In the genomic region with DNA sequence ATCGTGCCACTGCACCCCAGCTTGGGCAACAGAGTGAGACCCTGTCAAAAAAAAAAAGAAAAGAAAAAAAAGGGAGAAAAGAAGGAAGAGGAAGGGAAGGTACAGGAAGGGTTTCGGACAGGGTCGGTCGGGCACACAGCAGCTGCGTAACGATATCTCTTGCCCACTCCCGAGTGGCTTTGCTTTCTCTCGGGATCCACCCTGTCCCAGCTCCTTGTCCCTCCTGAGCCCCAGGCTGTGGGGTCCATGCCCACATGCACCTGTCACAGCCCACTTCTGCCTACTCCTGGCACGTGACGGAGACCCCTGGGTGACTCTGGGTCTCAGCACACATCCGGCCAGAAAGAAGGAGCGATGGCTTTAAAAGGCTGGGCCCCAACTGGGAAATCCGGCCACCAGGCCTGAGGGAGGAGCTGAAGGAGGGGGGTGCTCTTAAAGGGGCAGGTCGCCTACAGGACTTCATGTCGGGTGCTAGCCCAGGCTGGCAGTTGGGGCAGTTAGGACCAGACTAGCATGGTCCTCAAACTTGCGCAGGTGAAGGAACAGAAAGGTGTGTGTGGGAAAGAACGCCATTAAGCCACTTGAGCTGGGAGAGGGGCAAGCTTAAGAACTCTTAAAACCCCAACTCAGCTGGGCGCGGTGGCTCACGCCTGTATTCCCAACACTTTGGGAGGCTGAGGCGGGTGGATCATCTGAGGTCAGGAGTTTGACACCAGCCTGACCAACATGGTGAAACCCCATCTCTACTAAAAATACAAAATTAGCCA, we compare ENCODE assay signal across 1 cellular context.
TF ChIP-seq lines count a peak whose summit lies in the region.

A gene with protein sequence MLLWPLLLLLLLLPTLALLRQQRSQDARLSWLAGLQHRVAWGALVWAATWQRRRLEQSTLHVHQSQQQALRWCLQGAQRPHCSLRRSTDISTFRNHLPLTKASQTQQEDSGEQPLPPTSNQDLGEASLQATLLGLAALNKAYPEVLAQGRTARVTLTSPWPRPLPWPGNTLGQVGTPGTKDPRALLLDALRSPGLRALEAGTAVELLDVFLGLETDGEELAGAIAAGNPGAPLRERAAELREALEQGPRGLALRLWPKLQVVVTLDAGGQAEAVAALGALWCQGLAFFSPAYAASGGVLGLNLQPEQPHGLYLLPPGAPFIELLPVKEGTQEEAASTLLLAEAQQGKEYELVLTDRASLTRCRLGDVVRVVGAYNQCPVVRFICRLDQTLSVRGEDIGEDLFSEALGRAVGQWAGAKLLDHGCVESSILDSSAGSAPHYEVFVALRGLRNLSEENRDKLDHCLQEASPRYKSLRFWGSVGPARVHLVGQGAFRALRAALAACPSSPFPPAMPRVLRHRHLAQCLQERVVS (minus strand): TSS at position 362 of the 767 bp plus-strand sequence. CDS start 913 bp downstream, outside the sequence.

TF ChIP-seq in K562, 482 proteins besides CTCF, POLR2A, EP300 and RAD21 (continued from another document and continues in another):
- TF ChIP-seq KDM5B (IDR thresholded peaks at IDR 0.05; ENCODE audit: insufficient replicate concordance, low read depth, low read length), result peak; percentile 70
- no peak for TF ChIP-seq GATA2 (CRISPR knock-in tag; IDR thresholded peaks at IDR 0.05)
- TF ChIP-seq MAFG (tag; conservative IDR thresholded peaks at IDR 0.05), result no peak
- TF ChIP-seq NRF1 (conservative IDR thresholded peaks at IDR 0.05 in 1 of 2, IDR thresholded peaks at IDR 0.05 in 1 of 2), result peak in 1 of 2 experiments; percentile 37; a peak in 2 of 4 replicates
- no peak for TF ChIP-seq AFF4 (CRISPR knock-in tag; IDR thresholded peaks at IDR 0.05)
- no peak for TF ChIP-seq KAT8 (IDR thresholded peaks at IDR 0.05; ENCODE audit: low read depth)
- TF ChIP-seq CXXC5 (CRISPR knock-in tag; IDR thresholded peaks at IDR 0.05), result peak; percentile 11; the same call in 1 of the 2 replicates
- no peak for TF ChIP-seq ZNF408 (CRISPR knock-in tag; IDR thresholded peaks at IDR 0.05; ENCODE audit: low read depth)
- TF ChIP-seq, protein P1, sequence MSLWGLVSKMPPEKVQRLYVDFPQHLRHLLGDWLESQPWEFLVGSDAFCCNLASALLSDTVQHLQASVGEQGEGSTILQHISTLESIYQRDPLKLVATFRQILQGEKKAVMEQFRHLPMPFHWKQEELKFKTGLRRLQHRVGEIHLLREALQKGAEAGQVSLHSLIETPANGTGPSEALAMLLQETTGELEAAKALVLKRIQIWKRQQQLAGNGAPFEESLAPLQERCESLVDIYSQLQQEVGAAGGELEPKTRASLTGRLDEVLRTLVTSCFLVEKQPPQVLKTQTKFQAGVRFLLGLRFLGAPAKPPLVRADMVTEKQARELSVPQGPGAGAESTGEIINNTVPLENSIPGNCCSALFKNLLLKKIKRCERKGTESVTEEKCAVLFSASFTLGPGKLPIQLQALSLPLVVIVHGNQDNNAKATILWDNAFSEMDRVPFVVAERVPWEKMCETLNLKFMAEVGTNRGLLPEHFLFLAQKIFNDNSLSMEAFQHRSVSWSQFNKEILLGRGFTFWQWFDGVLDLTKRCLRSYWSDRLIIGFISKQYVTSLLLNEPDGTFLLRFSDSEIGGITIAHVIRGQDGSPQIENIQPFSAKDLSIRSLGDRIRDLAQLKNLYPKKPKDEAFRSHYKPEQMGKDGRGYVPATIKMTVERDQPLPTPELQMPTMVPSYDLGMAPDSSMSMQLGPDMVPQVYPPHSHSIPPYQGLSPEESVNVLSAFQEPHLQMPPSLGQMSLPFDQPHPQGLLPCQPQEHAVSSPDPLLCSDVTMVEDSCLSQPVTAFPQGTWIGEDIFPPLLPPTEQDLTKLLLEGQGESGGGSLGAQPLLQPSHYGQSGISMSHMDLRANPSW (CRISPR knock-in tag; IDR thresholded peaks at IDR 0.05), result no peak
- 0 out of 2 replicates have a peak, but pooled peaks have one; percentile 35 for TF ChIP-seq ZEB2 (IDR thresholded peaks at IDR 0.05)
- peak; percentile 10; the same call in 1 of the 2 replicates for TF ChIP-seq SMARCC2 (IDR thresholded peaks at IDR 0.05; ENCODE audit: low read depth)
- TF ChIP-seq ETV1 (tag; conservative IDR thresholded peaks at IDR 0.05; ENCODE audit: low read depth), result peak; percentile 91
- no peak for TF ChIP-seq ZBTB1 (CRISPR knock-in tag; IDR thresholded peaks at IDR 0.05; ENCODE audit: borderline replicate concordance, low read depth)
- TF ChIP-seq SRF (CRISPR knock-in tag; IDR thresholded peaks at IDR 0.05), result peak in 1 of 2 experiments; percentile 54; a peak in 1 of 4 replicates
- peak; percentile 54; the same call in 1 of the 2 replicates for TF ChIP-seq NCOA1 (IDR thresholded peaks at IDR 0.05; ENCODE audit: low read depth)
- TF ChIP-seq KLF6 (CRISPR knock-in tag; IDR thresholded peaks at IDR 0.05; ENCODE audit: borderline replicate concordance), result no peak
- peak; percentile 74; the same call in 1 of the 2 replicates for TF ChIP-seq EP400 (IDR thresholded peaks at IDR 0.05)
- TF ChIP-seq MLLT1 (IDR thresholded peaks at IDR 0.05), result peak in 1 of 2 experiments; percentile 50; a peak in 1 of 4 replicates
- TF ChIP-seq MBD1 (CRISPR knock-in tag; IDR thresholded peaks at IDR 0.05), result no peak
- TF ChIP-seq, protein P2, sequence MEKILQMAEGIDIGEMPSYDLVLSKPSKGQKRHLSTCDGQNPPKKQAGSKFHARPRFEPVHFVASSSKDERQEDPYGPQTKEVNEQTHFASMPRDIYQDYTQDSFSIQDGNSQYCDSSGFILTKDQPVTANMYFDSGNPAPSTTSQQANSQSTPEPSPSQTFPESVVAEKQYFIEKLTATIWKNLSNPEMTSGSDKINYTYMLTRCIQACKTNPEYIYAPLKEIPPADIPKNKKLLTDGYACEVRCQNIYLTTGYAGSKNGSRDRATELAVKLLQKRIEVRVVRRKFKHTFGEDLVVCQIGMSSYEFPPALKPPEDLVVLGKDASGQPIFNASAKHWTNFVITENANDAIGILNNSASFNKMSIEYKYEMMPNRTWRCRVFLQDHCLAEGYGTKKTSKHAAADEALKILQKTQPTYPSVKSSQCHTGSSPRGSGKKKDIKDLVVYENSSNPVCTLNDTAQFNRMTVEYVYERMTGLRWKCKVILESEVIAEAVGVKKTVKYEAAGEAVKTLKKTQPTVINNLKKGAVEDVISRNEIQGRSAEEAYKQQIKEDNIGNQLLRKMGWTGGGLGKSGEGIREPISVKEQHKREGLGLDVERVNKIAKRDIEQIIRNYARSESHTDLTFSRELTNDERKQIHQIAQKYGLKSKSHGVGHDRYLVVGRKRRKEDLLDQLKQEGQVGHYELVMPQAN (IDR thresholded peaks at IDR 0.05; ENCODE audit: borderline replicate concordance), result peak; percentile 70; the same call in 1 of the 2 replicates
- TF ChIP-seq ZFP1 (CRISPR knock-in tag; IDR thresholded peaks at IDR 0.05), result no peak
- TF ChIP-seq, protein P3, sequence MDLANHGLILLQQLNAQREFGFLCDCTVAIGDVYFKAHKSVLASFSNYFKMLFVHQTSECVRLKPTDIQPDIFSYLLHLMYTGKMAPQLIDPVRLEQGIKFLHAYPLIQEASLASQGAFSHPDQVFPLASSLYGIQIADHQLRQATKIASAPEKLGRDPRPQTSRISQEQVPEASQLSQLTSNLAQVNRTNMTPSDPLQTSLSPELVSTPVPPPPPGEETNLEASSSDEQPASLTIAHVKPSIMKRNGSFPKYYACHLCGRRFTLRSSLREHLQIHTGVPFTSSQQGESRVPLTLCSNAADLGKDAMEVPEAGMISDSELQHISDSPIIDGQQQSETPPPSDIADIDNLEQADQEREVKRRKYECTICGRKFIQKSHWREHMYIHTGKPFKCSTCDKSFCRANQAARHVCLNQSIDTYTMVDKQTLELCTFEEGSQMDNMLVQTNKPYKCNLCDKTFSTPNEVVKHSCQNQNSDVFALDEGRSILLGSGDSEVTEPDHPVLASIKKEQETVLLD (IDR thresholded peaks at IDR 0.05), result peak; percentile 45; the same call in 1 of the 2 replicates
- no peak for TF ChIP-seq CREB1 (IDR thresholded peaks at IDR 0.05)
- TF ChIP-seq CREB1 (CRISPR knock-in tag; IDR thresholded peaks at IDR 0.05), result no peak
- TF ChIP-seq MAFK (IDR thresholded peaks at IDR 0.05; ENCODE audit: low read length), result no peak
- no peak for TF ChIP-seq LEF1 (IDR thresholded peaks at IDR 0.05)
- no peak for TF ChIP-seq DEAF1 (CRISPR knock-in tag; IDR thresholded peaks at IDR 0.05)
- TF ChIP-seq, protein P4, sequence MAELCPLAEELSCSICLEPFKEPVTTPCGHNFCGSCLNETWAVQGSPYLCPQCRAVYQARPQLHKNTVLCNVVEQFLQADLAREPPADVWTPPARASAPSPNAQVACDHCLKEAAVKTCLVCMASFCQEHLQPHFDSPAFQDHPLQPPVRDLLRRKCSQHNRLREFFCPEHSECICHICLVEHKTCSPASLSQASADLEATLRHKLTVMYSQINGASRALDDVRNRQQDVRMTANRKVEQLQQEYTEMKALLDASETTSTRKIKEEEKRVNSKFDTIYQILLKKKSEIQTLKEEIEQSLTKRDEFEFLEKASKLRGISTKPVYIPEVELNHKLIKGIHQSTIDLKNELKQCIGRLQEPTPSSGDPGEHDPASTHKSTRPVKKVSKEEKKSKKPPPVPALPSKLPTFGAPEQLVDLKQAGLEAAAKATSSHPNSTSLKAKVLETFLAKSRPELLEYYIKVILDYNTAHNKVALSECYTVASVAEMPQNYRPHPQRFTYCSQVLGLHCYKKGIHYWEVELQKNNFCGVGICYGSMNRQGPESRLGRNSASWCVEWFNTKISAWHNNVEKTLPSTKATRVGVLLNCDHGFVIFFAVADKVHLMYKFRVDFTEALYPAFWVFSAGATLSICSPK (IDR thresholded peaks at IDR 0.05; ENCODE audit: borderline replicate concordance), result 0 out of 2 replicates have a peak, but pooled peaks have one; percentile 52
- TF ChIP-seq, protein P5, sequence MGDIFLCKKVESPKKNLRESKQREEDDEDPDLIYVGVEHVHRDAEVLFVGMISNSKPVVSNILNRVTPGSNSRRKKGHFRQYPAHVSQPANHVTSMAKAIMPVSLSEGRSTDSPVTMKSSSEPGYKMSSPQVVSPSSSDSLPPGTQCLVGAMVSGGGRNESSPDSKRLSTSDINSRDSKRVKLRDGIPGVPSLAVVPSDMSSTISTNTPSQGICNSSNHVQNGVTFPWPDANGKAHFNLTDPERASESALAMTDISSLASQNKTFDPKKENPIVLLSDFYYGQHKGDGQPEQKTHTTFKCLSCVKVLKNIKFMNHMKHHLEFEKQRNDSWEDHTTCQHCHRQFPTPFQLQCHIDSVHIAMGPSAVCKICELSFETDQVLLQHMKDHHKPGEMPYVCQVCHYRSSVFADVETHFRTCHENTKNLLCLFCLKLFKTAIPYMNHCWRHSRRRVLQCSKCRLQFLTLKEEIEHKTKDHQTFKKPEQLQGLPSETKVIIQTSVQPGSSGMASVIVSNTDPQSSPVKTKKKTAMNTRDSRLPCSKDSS (IDR thresholded peaks at IDR 0.05; ENCODE audit: low read depth, partially characterized antibody), result no peak
- no peak for TF ChIP-seq EWSR1 (IDR thresholded peaks at IDR 0.05; ENCODE audit: borderline replicate concordance, low read depth, partially characterized antibody)
- TF ChIP-seq CTBP1 (IDR thresholded peaks at IDR 0.05; ENCODE audit: borderline replicate concordance), result peak; percentile 64; the same call in 1 of the 2 replicates
- TF ChIP-seq HCFC1 (IDR thresholded peaks at IDR 0.05; ENCODE audit: low read depth, low read length), result peak; percentile 55
